In genomic region chr3:101846709-101847108, GRCh38 we compare ENCODE assay signal across 26 cellular contexts. TPM values are rescaled to one million over a fixed set of nuclear protein-coding genes. Genes with fewer than 3 reads are reported as not detected.
DNase-seq lines count a peak whose midpoint lies in the region; ATAC-seq, FAIRE-seq and TF ChIP-seq lines count a peak whose summit lies in the region.
"Had no signal": no experiment of that assay in that cellular context is flagged by ENCODE, and none has a peak within 500 bp of the region (broad histone marks: within the 10 kb centered on the region; RNA-seq: fewer than 3 reads in every experiment).

No MANE protein-coding gene starts in this region.

- no peak for TF ChIP-seq EP300 in GM12878 (IDR thresholded peaks at IDR 0.05; ENCODE audit: borderline replicate concordance in 1 of 2, control insufficient read depth in 1 of 2, low read depth in 2 of 2, low read length in 2 of 2)

- in situ Hi-C loops in GM12878 (cut with MboI): no loop called here
- in situ Hi-C loops in ACHN (cut with HindIII; ENCODE audit: low pct_ligation_motif_present, low pct_unique_long_range_greater_than_20kb, low sequenced_read_pairs): no loop called here

- H3K27ac Mint-ChIP-seq in CD14-positive monocyte (peak overlapping the region; percentile 94 to 98 (median 95)), neural crest cell (ENCODE audit: unreplicated experiment) (no peak overlapping the region)
- H3K27ac Mint-ChIP-seq: activated CD4-positive, alpha-beta T cell treated with anti-CD3 and anti-CD28 coated beads for 36 hours; activated naive CD4-positive, alpha-beta T cell treated with anti-CD3 and anti-CD28 coated beads, Interleukin-2, amount 50 U/mL, for 24 hours had no signal

- H3K79me1 ChIP-seq in mesendoderm (ENCODE audit: low read length): peaks cover 2% of the 10 kb centered on the region

- H3K27ac ChIP-seq in GM12878 (ENCODE audit: control insufficient read depth, insufficient read depth): no peak overlapping the region
- no peak overlapping the region for H3K27ac ChIP-seq in mesendoderm (ENCODE audit: low read depth, low read length)
- H3K27ac ChIP-seq: PC-9 had no signal

- H3K4me1 ChIP-seq in GM12878 (ENCODE audit: control insufficient read depth, insufficient read depth, low read length): peaks cover 22% of the 10 kb centered on the region
- peaks cover 5% of the 10 kb centered on the region for H3K4me1 ChIP-seq in mesendoderm (ENCODE audit: control insufficient read depth, low read depth, low read length)

- no peaks in the 10 kb centered on the region for H3K27me3 Mint-ChIP-seq in CD14-positive monocyte (ENCODE audit: low read depth in 3 of 3)
- peaks cover 4% of the 10 kb centered on the region for H3K27me3 Mint-ChIP-seq in neural crest cell (ENCODE audit: low read depth)
- H3K27me3 Mint-ChIP-seq: activated CD4-positive, alpha-beta T cell treated with anti-CD3 and anti-CD28 coated beads for 36 hours; activated naive CD4-positive, alpha-beta T cell treated with anti-CD3 and anti-CD28 coated beads, Interleukin-2, amount 50 U/mL, for 24 hours had no signal

- H3K36me3 ChIP-seq in GM12878 (ENCODE audit: control insufficient read depth in 2 of 2, insufficient read depth in 2 of 2, low read length in 1 of 2): peaks cover 2 to 3% of the 10 kb centered on the region in 2 experiments; a peak in 3 of 4 replicates
- H3K36me3 ChIP-seq in mesendoderm (ENCODE audit: control insufficient read depth, insufficient read depth, low read length): no peaks in the 10 kb centered on the region
- H3K36me3 ChIP-seq: pancreas, tibial nerve had no signal

- H3K27me3 ChIP-seq in GM12878 (replicated peaks in 1 of 2; ENCODE audit: control insufficient read depth in 2 of 2, insufficient read depth in 2 of 2, low read length in 1 of 2) (no peaks in the 10 kb centered on the region), mesendoderm (ENCODE audit: insufficient read depth, low read length, poor library complexity) (no peaks in the 10 kb centered on the region)
- H3K27me3 ChIP-seq: pancreas, stomach, tibial nerve had no signal

- H2BK120ac ChIP-seq in mesendoderm (ENCODE audit: low read depth, low read length): no peak overlapping the region

- RAD21 ChIA-PET in GM12878 (lab: Charles Lee; ENCODE audit: unreplicated experiment): interaction anchor here (0.7 to 1.4 kb wide), 7 partner anchors 11 to 378 kb away, joined by 3 to 6 read pairs (median 3); no protein-coding TSS in a partner anchor

- H3K36me3 Mint-ChIP-seq in CD14-positive monocyte (peaks cover 14% of the 10 kb centered on the region in 2 donors), neural crest cell (ENCODE audit: low read depth) (peaks cover 2% of the 10 kb centered on the region)

- TF ChIP-seq CTCF in CD14-positive monocyte (IDR thresholded peaks at IDR 0.05) (no peak), GM12878 (IDR thresholded peaks at IDR 0.05 in 2 of 3, conservative IDR thresholded peaks at IDR 0.05 in 1 of 3; ENCODE audit: control insufficient read depth in 2 of 3, extremely low read depth in 1 of 3, insufficient read depth in 1 of 3, low read depth in 3 of 3, low read length in 3 of 3) (no peak; a peak in 1 of 6 replicates), neural crest cell (conservative IDR thresholded peaks at IDR 0.05) (peak; percentile 12)

- no peak overlapping the region for H4K5ac ChIP-seq in mesendoderm (ENCODE audit: low read length)

- no peak overlapping the region for H3K23ac ChIP-seq in mesendoderm (ENCODE audit: low read length)

- no peak for DNase-seq in CD14-positive monocyte (ENCODE audit: low spot score)
- no peak for DNase-seq in GM12891 (ENCODE audit: insufficient read length, low spot score)
- no peak for DNase-seq in GM12878 (ENCODE audit: low read depth, low spot score)
- DNase-seq in neural crest cell (ENCODE audit: low read depth, low spot score): no peak
- no peak for DNase-seq in Right ventricle myocardium inferior (ENCODE audit: missing footprints)
- no peak for DNase-seq in NCI-H446 treated with DMSO at 0.1 percent for 48 hours (lab: John Stamatoyannopoulos, UW)
- DNase-seq in mesendoderm: no peak
- DNase-seq in ACHN: no peak
- DNase-seq: activated CD4-positive, alpha-beta T cell treated with anti-CD3 and anti-CD28 coated beads for 36 hours; cerebellar nuclear complex; effector CD4-positive, alpha-beta T cell; hypothalamus; Kasumi-1; NCI-H2029; NCI-H226; pancreas; right cardiac atrium; SIG-M5; stomach; T-helper 1 cell had no signal

- H3K9me3 Mint-ChIP-seq in CD14-positive monocyte (peaks cover 0 to 6% (median 0%) of the 10 kb centered on the region in 7 donors), neural crest cell (peaks cover 4% of the 10 kb centered on the region)
- H3K9me3 Mint-ChIP-seq: activated naive CD4-positive, alpha-beta T cell treated with anti-CD3 and anti-CD28 coated beads, Interleukin-2, amount 50 U/mL, for 24 hours had no signal

- H3K9me3 ChIP-seq in GM12878 (replicated peaks; ENCODE audit: control insufficient read depth, insufficient read depth, low read length): peaks cover 5% of the 10 kb centered on the region; the same call in 2 of the 3 replicates
- H3K9me3 ChIP-seq: pancreas, stomach, tibial nerve had no signal

- H3K18ac ChIP-seq in mesendoderm (ENCODE audit: low read length): no peak overlapping the region

- peak; percentile 68 for FAIRE-seq in GM12891 (lab: Jason Lieb, UNC)
- no peak for FAIRE-seq in GM12878 (lab: Jason Lieb, UNC)
- FAIRE-seq: astrocyte, frontal cortex, pancreas, TTC549 had no signal

- no peak overlapping the region for H2BK15ac ChIP-seq in mesendoderm (replicated peaks; ENCODE audit: low read depth)

- no peak overlapping the region for H4K8ac ChIP-seq in mesendoderm (ENCODE audit: low read depth, low read length)

- WGBS in GM12878 (ENCODE audit: insufficient coverage, insufficient replicate concordance, low lambda C conversion rate, missing lambda C conversion rate): 50% methylated on average over 2 of the region's 2 CpGs
- WGBS in mesendoderm (ENCODE audit: extremely low coverage, insufficient coverage, low lambda C conversion rate): no CpG with 5 or more reads among the region's 2 CpGs

- H3K9ac ChIP-seq in GM12878 (ENCODE audit: control insufficient read depth, insufficient read depth, low read length) (no peak overlapping the region), mesendoderm (ENCODE audit: low read length) (no peak overlapping the region)

- H3K4me3 ChIP-seq in GM12878 (no peak overlapping the region), mesendoderm (ENCODE audit: low read length) (no peak overlapping the region)
- H3K4me3 ChIP-seq: pancreas, PC-9, stomach, tibial nerve had no signal

- H2AFZ ChIP-seq in GM12878 (ENCODE audit: control insufficient read depth, low read depth, low read length): no peak overlapping the region
- H2AFZ ChIP-seq: PC-9 had no signal

- H2AK5ac ChIP-seq in mesendoderm (ENCODE audit: low read length): no peak overlapping the region

- ATAC-seq in GM12878 (no peak), Right ventricle myocardium inferior (no peak)
- ATAC-seq: activated CD4-positive, alpha-beta T cell treated with anti-CD3 and anti-CD28 coated beads for 36 hours; pancreas; right cardiac atrium had no signal

- no peak for TF ChIP-seq POLR2A in GM12891 (IDR thresholded peaks at IDR 0.05; ENCODE audit: low read depth, low read length)
- TF ChIP-seq POLR2A in GM12878 (IDR thresholded peaks at IDR 0.05; ENCODE audit: low read depth, low read length): no peak

- H3K79me2 ChIP-seq in GM12878 (ENCODE audit: control insufficient read depth, insufficient read depth, low read length) (peaks cover 87% of the 10 kb centered on the region), mesendoderm (ENCODE audit: control insufficient read depth, insufficient read depth, low read length) (peaks cover 14% of the 10 kb centered on the region)

- CTCF ChIA-PET in GM12878 (lab: Yijun Ruan, JAX): interaction anchor here (0.6 to 3.2 kb wide), 2 partner anchors 13 to 147 kb away, joined by 3 to 10 read pairs; no protein-coding TSS in a partner anchor

- 0 out of 2 replicates have a peak overlapping the region, but pooled peaks have one; percentile 19 for H3K4me2 ChIP-seq in GM12878 (ENCODE audit: control insufficient read depth, insufficient read depth)
- no peak overlapping the region for H3K4me2 ChIP-seq in mesendoderm (ENCODE audit: low read length)
- H3K4me2 ChIP-seq: PC-9 had no signal

- intact Hi-C loops in CD14-positive monocyte (cut with micrococcal nuclease): loop anchor here (5.0 to 10.0 kb wide), 2 partner anchors 34 to 178 kb away; no protein-coding TSS in a partner anchor
- intact Hi-C loops in GM12878 (cut with micrococcal nuclease; ENCODE audit: unreplicated experiment): no loop called here
- intact Hi-C loops in Right ventricle myocardium inferior (cut with DNase I): loop anchor here (5.0 kb wide), 2 partner anchors 34 to 336 kb away; no protein-coding TSS in a partner anchor

- no peak overlapping the region for H2BK5ac ChIP-seq in mesendoderm (ENCODE audit: low read length)

- H4K20me1 ChIP-seq in GM12878 (ENCODE audit: control insufficient read depth, insufficient read depth): no peaks in the 10 kb centered on the region

- H3K4me3 Mint-ChIP-seq in CD14-positive monocyte (no peak overlapping the region), neural crest cell (peak overlapping the region; percentile 73)
- H3K4me3 Mint-ChIP-seq: activated CD4-positive, alpha-beta T cell treated with anti-CD3 and anti-CD28 coated beads for 36 hours; activated naive CD4-positive, alpha-beta T cell treated with anti-CD3 and anti-CD28 coated beads, Interleukin-2, amount 50 U/mL, for 24 hours had no signal

- BruUV-seq in GM12878 (replicated peaks; lab: Mats Ljungman, UMichigan): no TSS peak

- peaks cover 43% of the 10 kb centered on the region for H3K4me1 Mint-ChIP-seq in CD14-positive monocyte
- H3K4me1 Mint-ChIP-seq in neural crest cell: peaks cover 21% of the 10 kb centered on the region

- H3K56ac ChIP-seq in mesendoderm (ENCODE audit: low read length): no peak overlapping the region

- TF ChIP-seq RAD21 in GM12878 (IDR thresholded peaks at IDR 0.05; ENCODE audit: insufficient read depth, low read depth, low read length): no peak

- SMC1A ChIA-PET in GM12878 (lab: Charles Lee; ENCODE audit: uncharacterized antibody, unreplicated experiment): interaction anchor here (0.7 to 2.6 kb wide), 6 partner anchors 14 to 378 kb away, joined by 3 to 14 read pairs (median 5); no protein-coding TSS in a partner anchor

- no peak overlapping the region for H3K4ac ChIP-seq in mesendoderm (ENCODE audit: low read depth, low read length)

- POLR2A ChIA-PET in GM12878 (lab: Charles Lee): interaction anchor here (1.3 to 4.3 kb wide), 3 partner anchors 11 to 32 kb away, joined by 3 to 66 read pairs (median 40); no protein-coding TSS in a partner anchor

RNA-seq across cellular contexts. Expression of gene NFKBIZ, which starts 2.6 kb away (rescaled TPM):
- polyA plus RNA-seq in CD14-positive monocyte: 10 to 100 TPM; 71.0 to 84.9 TPM
- 30.5 TPM for polyA plus RNA-seq in GM12891 (2012; ENCODE audit: low read depth, missing spikeins)
- 396 and 457 TPM in 2 replicates for total RNA-seq in GM12878 (2013; cell fraction: nucleolus; rRNA removed)
- 19.0 and 23.6 TPM in 2 replicates for total RNA-seq in GM12878 (2014; rRNA removed)
- total RNA-seq in GM12878 (2014; rRNA removed; fragmentation: Illumina TruSeq; extraction: Trizol): 20.1 and 24.3 TPM in 2 replicates
- 27.0 and 27.3 TPM in 2 replicates for total RNA-seq in GM12878 (2021)
- 15.6 TPM for polyA plus RNA-seq in GM12878 (2011; ENCODE audit: low read depth)
- 50.8 and 53.8 TPM in 2 replicates for polyA plus RNA-seq in GM12878 (2011; rRNA removed)
- polyA plus RNA-seq in GM12878 (2011; cell fraction: cytosol; rRNA removed): 22.1 and 28.4 TPM in 2 replicates
- polyA plus RNA-seq in GM12878 (2011; cell fraction: nucleus; rRNA removed): 95.4 and 129 TPM in 2 replicates
- 19.3 and 20.9 TPM in 2 replicates for polyA plus RNA-seq in GM12878 (2012)
- 16.5 and 21.7 TPM in 2 replicates for polyA plus RNA-seq in GM12878 (2014; fragmentation: Illumina TruSeq; extraction: Trizol)
- 1 to 10 TPM; 6.3 to 8.9 TPM for polyA plus RNA-seq in GM12878 (2014; fragmentation: Nextera tagmentation; extraction: Ambion mirVana)
- 18.2 TPM in 2 replicates for polyA plus RNA-seq in GM12878 (2014; rRNA removed)
- 1 to 10 TPM; 7.7 to 8.5 TPM for polyA plus RNA-seq in GM12878 (2016; fragmentation: Nextera tagmentation; extraction: Ambion mirVana)
- polyA minus RNA-seq in GM12878 (2011; rRNA and poly(A)+ RNA removed): 114 and 135 TPM in 2 replicates
- polyA minus RNA-seq in GM12878 (2011; cell fraction: cytosol; rRNA and poly(A)+ RNA removed): 25.4 and 32.1 TPM in 2 replicates
- polyA minus RNA-seq in GM12878 (2011; cell fraction: nucleus; rRNA and poly(A)+ RNA removed): 165 and 223 TPM in 2 replicates
- 6.2 and 9.9 TPM in 2 replicates for total RNA-seq in neural crest cell
- total RNA-seq in Right ventricle myocardium inferior: 14.8 TPM
- 4.8 TPM for polyA plus RNA-seq in mesendoderm (2013, experiment 1 of 2)
- polyA plus RNA-seq in mesendoderm (2013, experiment 2 of 2): 5.4 TPM
